Comparison of ENCODE assay signal across 11 cellular contexts in the genomic region with DNA sequence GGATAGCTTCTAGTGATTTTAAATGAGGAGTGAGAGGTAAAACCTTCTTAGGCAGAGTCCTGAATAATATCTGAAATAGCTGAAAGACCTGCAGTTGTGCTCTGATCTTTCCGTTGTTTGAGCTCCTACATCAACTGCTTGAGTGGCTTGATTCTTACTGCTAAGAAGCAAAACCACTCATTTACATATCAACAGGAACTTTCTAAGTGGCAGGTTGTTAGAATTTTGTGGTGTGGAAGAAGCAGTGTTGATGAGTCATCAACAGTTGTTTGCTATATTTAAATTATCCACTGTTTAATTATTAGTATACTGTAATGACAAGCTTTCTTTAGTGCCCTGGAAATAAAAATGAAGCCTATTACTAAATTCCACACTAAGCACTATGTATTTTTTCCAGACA.
DNase-seq lines count a peak whose midpoint lies in the region; ATAC-seq, FAIRE-seq and TF ChIP-seq lines count a peak whose summit lies in the region.
"Had no signal": no experiment of that assay in that cellular context is flagged by ENCODE, and none has a peak within 500 bp of the region (broad histone marks: within the 10 kb centered on the region; RNA-seq: fewer than 3 reads in every experiment).

No MANE protein-coding gene starts in this region.

- H2AFZ ChIP-seq in K562 (ENCODE audit: low read depth, low read length) = no peak overlapping the region

- ATAC-seq in GM18861 (IDR thresholded peaks at IDR 0.05; ENCODE audit: unreplicated experiment) = peak; percentile 90
- peak; percentile 83 for ATAC-seq in HG03442 (IDR thresholded peaks at IDR 0.05; ENCODE audit: unreplicated experiment)
- no peak for ATAC-seq in K562
- no peak for ATAC-seq in left lobe of liver
- ATAC-seq in GM21529 (IDR thresholded peaks at IDR 0.05; ENCODE audit: unreplicated experiment) = no peak
- ATAC-seq: stimulated activated effector memory CD8-positive, alpha-beta T cell treated with anti-CD3 and anti-CD28 coated beads, Interleukin-12 subunit alpha, Interleukin-12 subunit beta, amount 100 ng/mL, for 72 hours had no signal

- H3K4me1 ChIP-seq in K562 (replicated peaks in 1 of 2; ENCODE audit: control insufficient read depth in 2 of 2, insufficient read depth in 2 of 2, low read length in 2 of 2) = no peaks in the 10 kb centered on the region

- intact Hi-C loops in K562 (cut with micrococcal nuclease) = no loop called here

- H3K9me3 ChIP-seq in K562 (replicated peaks; ENCODE audit: control insufficient read depth, insufficient read depth, low read depth, low read length) = peaks cover 5% of the 10 kb centered on the region; the same call in 1 of the 2 replicates

- no peaks in the 10 kb centered on the region for H3K9me1 ChIP-seq in K562 (ENCODE audit: control insufficient read depth, insufficient read depth, low read length)

- CTCF ChIA-PET in K562 (lab: Yijun Ruan, JAX; ENCODE audit: low intra/inter-chr PET ratio) = no interaction called here

- no peak for FAIRE-seq in K562 (lab: Jason Lieb, UNC)

- no peaks in the 10 kb centered on the region for H4K20me1 ChIP-seq in K562 (replicated peaks; ENCODE audit: control insufficient read depth, insufficient read depth, low read length)

- no peak overlapping the region for H3K9ac ChIP-seq in K562 (ENCODE audit: insufficient read depth in 1 of 2, low read depth in 2 of 2, low read length in 2 of 2)

- TF ChIP-seq CTCF in K562 (IDR thresholded peaks at IDR 0.05 in 2 of 3, conservative IDR thresholded peaks at IDR 0.05 in 1 of 3; ENCODE audit: insufficient read depth in 2 of 3, low read depth in 1 of 3, low read length in 3 of 3) = no peak

- H3K4me2 ChIP-seq in K562 (ENCODE audit: insufficient read depth, low read length) = no peak overlapping the region

- no peaks in the 10 kb centered on the region for H3K36me3 ChIP-seq in H7 (replicated peaks; ENCODE audit: control insufficient read depth, insufficient read depth, low read length)
- H3K36me3 ChIP-seq in K562 (ENCODE audit: control insufficient read depth, insufficient read depth, low read length) = no peaks in the 10 kb centered on the region

- no peak for TF ChIP-seq RAD21 in K562 (CRISPR knock-in tag; conservative IDR thresholded peaks at IDR 0.05 in 1 of 2, IDR thresholded peaks at IDR 0.05 in 1 of 2)

- H3K27me3 ChIP-seq in H7 (ENCODE audit: control insufficient read depth, insufficient read depth, low read length) (no peaks in the 10 kb centered on the region), K562 (ENCODE audit: control insufficient read depth in 2 of 2, insufficient read depth in 2 of 2, low read length in 2 of 2) (no peaks in the 10 kb centered on the region)

- 3% methylated on average over 1 of the region's 1 CpG for WGBS in K562 (ENCODE audit: insufficient coverage, low coverage, missing lambda C conversion rate)

- in situ Hi-C loops in K562 (cut with MboI) = no loop called here

- no peak overlapping the region for H3K27ac ChIP-seq in K562 (ENCODE audit: extremely low read depth, low read depth, low read length)

- no peak for TF ChIP-seq EP300 in K562 (IDR thresholded peaks at IDR 0.05; ENCODE audit: low read length)

- BruUV-seq in K562 (replicated peaks; lab: Mats Ljungman, UMichigan) = no TSS peak

- no peak overlapping the region for H3K4me3 ChIP-seq in H7 (ENCODE audit: insufficient read depth, low read depth, low read length)
- H3K4me3 ChIP-seq in K562 = no peak overlapping the region

- POLR2A ChIA-PET in K562 (lab: Yijun Ruan, JAX) = no interaction called here

- DNase-seq in H7 = peak; percentile 2
- no peak for DNase-seq in K562 (ENCODE audit: extremely low read depth in 1 of 4, low spot score in 3 of 4)
- DNase-seq in HK-2 (ENCODE audit: unreplicated experiment) = no peak
- no peak for DNase-seq in stimulated activated CD4-positive, alpha-beta T cell treated with anti-CD3 and anti-CD28 coated beads, Interleukin-12 subunit alpha, Interleukin-12 subunit beta, amount 100 ng/mL, for 4 hours
- no peak for DNase-seq in left lobe of liver (ENCODE audit: low spot score)
- DNase-seq: NCI-H2171 treated with DMSO at 0.1 percent for 48 hours, RPMI8226 had no signal

- no peak for TF ChIP-seq POLR2A in K562 (conservative IDR thresholded peaks at IDR 0.05)

- H3K79me2 ChIP-seq in K562 (ENCODE audit: control insufficient read depth, insufficient read depth, low read length) = no peaks in the 10 kb centered on the region

TF ChIP-seq in K562, 482 proteins besides CTCF, POLR2A, EP300 and RAD21:
- TF ChIP-seq ATF3 (IDR thresholded peaks at IDR 0.05) (0 out of 2 replicates have a peak, but pooled peaks have one; percentile 8), ATF3 (CRISPR knock-in tag; conservative IDR thresholded peaks at IDR 0.05) (no peak), SETDB1 (IDR thresholded peaks at IDR 0.05; ENCODE audit: low read length) (no peak), JUNB (CRISPR knock-in tag; conservative IDR thresholded peaks at IDR 0.05) (0 out of 2 replicates have a peak, but pooled peaks have one; percentile 20)

Comparison
In these comparisons a context has a peak if more than half of its experiments do, and no peak if none do; other contexts are left out.
1. ATAC-seq: peak in GM18861 (single experiment) and HG03442 (single experiment); none in K562 (single experiment), left lobe of liver (single experiment) and GM21529 (single experiment).